ENCODE assay signal across 14 cellular contexts in the genomic region with DNA sequence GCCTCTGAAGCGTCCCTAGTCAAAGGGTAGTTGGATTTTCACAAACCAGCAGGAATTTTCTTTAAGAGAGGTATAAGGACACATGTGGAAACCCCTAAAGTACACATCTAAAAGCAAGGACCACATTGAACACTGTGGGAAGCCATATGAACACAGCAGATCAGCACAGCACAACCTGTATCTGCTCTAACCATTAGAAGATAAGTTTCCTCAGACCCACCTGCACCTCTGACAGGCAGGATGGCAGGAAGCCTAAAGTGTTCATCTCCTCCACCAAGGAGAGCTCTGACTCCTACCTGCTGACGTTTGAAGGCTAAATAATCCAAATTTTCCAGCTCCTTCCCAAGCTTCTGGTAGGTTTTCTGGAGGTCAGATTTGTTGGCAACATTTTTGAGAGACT.
"Had no signal": no experiment of that assay in that cellular context is flagged by ENCODE, and none has a peak within 500 bp of the region (broad histone marks: within the 10 kb centered on the region; RNA-seq: fewer than 3 reads in every experiment).

No MANE protein-coding gene starts in this region.

- H3K9me3 Mint-ChIP-seq: activated CD4-positive, alpha-beta memory T cell treated with anti-CD3 and anti-CD28 coated beads for 36 hours; central memory CD8-positive, alpha-beta T cell; memory B cell; naive thymus-derived CD8-positive, alpha-beta T cell; stimulated activated effector memory CD8-positive, alpha-beta T cell treated with anti-CD3 and anti-CD28 coated beads, Interleukin-12 subunit alpha, Interleukin-12 subunit beta, amount 100 ng/mL, for 72 hours had no signal

- H3K27me3 ChIP-seq: foreskin keratinocyte, tibial artery, vagina had no signal

- H3K4me3 Mint-ChIP-seq: activated CD4-positive, alpha-beta memory T cell treated with anti-CD3 and anti-CD28 coated beads for 36 hours; activated CD8-positive, alpha-beta memory T cell treated with anti-CD3 and anti-CD28 coated beads, Interleukin-2, amount 10 ng/mL, durations not matched to agents 7 days and 5 days; central memory CD8-positive, alpha-beta T cell; memory B cell; naive thymus-derived CD8-positive, alpha-beta T cell; stimulated activated effector memory CD8-positive, alpha-beta T cell treated with anti-CD3 and anti-CD28 coated beads, Interleukin-12 subunit alpha, Interleukin-12 subunit beta, amount 100 ng/mL, for 72 hours had no signal

- H3K36me3 Mint-ChIP-seq: activated CD4-positive, alpha-beta memory T cell treated with anti-CD3 and anti-CD28 coated beads for 36 hours; activated CD8-positive, alpha-beta memory T cell treated with anti-CD3 and anti-CD28 coated beads, Interleukin-2, amount 10 ng/mL, durations not matched to agents 7 days and 5 days; memory B cell; naive thymus-derived CD8-positive, alpha-beta T cell; stimulated activated effector memory CD8-positive, alpha-beta T cell treated with anti-CD3 and anti-CD28 coated beads, Interleukin-12 subunit alpha, Interleukin-12 subunit beta, amount 100 ng/mL, for 72 hours had no signal

- DNase-seq: activated effector memory CD4-positive, alpha-beta T cell treated with Interleukin-2 at 50 U/mL for 16 hours; activated naive CD4-positive, alpha-beta T cell treated with anti-CD3 and anti-CD28 coated beads, Interleukin-2, amount 50 U/mL, for 16 hours; activated T-cell treated with anti-CD3 and anti-CD28 coated beads, Interleukin-2, amount 50 U/mL, for 1 hour; cortex of kidney; left ventricle myocardium superior; tibial artery had no signal

- H3K27ac Mint-ChIP-seq: activated CD4-positive, alpha-beta memory T cell treated with anti-CD3 and anti-CD28 coated beads for 36 hours; activated CD8-positive, alpha-beta memory T cell treated with anti-CD3 and anti-CD28 coated beads, Interleukin-2, amount 10 ng/mL, durations not matched to agents 7 days and 5 days; memory B cell; naive thymus-derived CD8-positive, alpha-beta T cell; stimulated activated effector memory CD8-positive, alpha-beta T cell treated with anti-CD3 and anti-CD28 coated beads, Interleukin-12 subunit alpha, Interleukin-12 subunit beta, amount 100 ng/mL, for 72 hours had no signal

- H3K27me3 Mint-ChIP-seq: activated CD4-positive, alpha-beta memory T cell treated with anti-CD3 and anti-CD28 coated beads for 36 hours; memory B cell had no signal

- H3K36me3 ChIP-seq: tibial artery, vagina had no signal

- H3K4me1 Mint-ChIP-seq: central memory CD8-positive, alpha-beta T cell; memory B cell; naive thymus-derived CD8-positive, alpha-beta T cell; stimulated activated effector memory CD8-positive, alpha-beta T cell treated with anti-CD3 and anti-CD28 coated beads, Interleukin-12 subunit alpha, Interleukin-12 subunit beta, amount 100 ng/mL, for 72 hours had no signal

- H3K9me3 ChIP-seq: tibial artery, vagina had no signal

- H3K4me3 ChIP-seq: tibial artery, vagina had no signal

- H3K4me1 ChIP-seq: foreskin keratinocyte, vagina had no signal

- H3K27ac ChIP-seq: foreskin keratinocyte, tibial artery, vagina had no signal
